Comparison of ENCODE assay signal across 24 cellular contexts in genomic region chr6:20447581-20448132, GRCh38. TPM values are rescaled to one million over a fixed set of nuclear protein-coding genes. Genes with fewer than 3 reads are reported as not detected.
DNase-seq lines count a peak whose midpoint lies in the region; ATAC-seq, FAIRE-seq and TF ChIP-seq lines count a peak whose summit lies in the region.
"Had no signal": no experiment of that assay in that cellular context is flagged by ENCODE, and none has a peak within 500 bp of the region (broad histone marks: within the 10 kb centered on the region; RNA-seq: fewer than 3 reads in every experiment).

No MANE protein-coding gene starts in this region.

- no peak overlapping the region for H3K4me3 Mint-ChIP-seq in activated naive CD4-positive, alpha-beta T cell treated with anti-CD3 and anti-CD28 coated beads, Interleukin-2, amount 10 ng/mL, durations not matched to agents 7 days and 5 days
- H3K4me3 Mint-ChIP-seq in dendritic cell treated with granulocyte-macrophage colony-stimulating factor and Interleukin-4, amounts not matched to agents 40 ng/mL and 50 ng/mL, for 4 days: no peak overlapping the region
- no peak overlapping the region for H3K4me3 Mint-ChIP-seq in activated T-cell treated with anti-CD3 and anti-CD28 coated beads, Interleukin-2, amount 50 U/mL, for 4 hours
- H3K4me3 Mint-ChIP-seq: activated CD4-positive, alpha-beta T cell treated with anti-CD3 and anti-CD28 coated beads, Interleukin-2, amount 10 ng/mL, durations not matched to agents 24 days and 14 days; activated CD8-positive, alpha-beta memory T cell treated with anti-CD3 and anti-CD28 coated beads, Interleukin-2, amount 10 ng/mL, durations not matched to agents 7 days and 5 days; activated naive CD4-positive, alpha-beta T cell treated with anti-CD3 and anti-CD28 coated beads, Interleukin-2, amount 50 U/mL, for 24 hours; central memory CD8-positive, alpha-beta T cell had no signal

- H3K9me3 ChIP-seq in HepG2 (ENCODE audit: low read length) (no peaks in the 10 kb centered on the region), thyroid gland (no peaks in the 10 kb centered on the region), MM.1S (replicated peaks; ENCODE audit: insufficient read depth, low read length) (no peaks in the 10 kb centered on the region)
- H3K9me3 ChIP-seq: gastroesophageal sphincter, lower lobe of right lung, MG63 had no signal

- 69% methylated on average over 4 of the region's 4 CpGs for WGBS in HepG2 (ENCODE audit: low lambda C conversion rate)
- WGBS in thyroid gland, 2 donors: 48 to 55% methylated on average over 4 of the region's 4 CpGs

- H3K27me3 ChIP-seq in HepG2 (ENCODE audit: control insufficient read depth in 1 of 2, insufficient read depth in 2 of 2, low read length in 2 of 2) (no peaks in the 10 kb centered on the region), thyroid gland (no peaks in the 10 kb centered on the region), MM.1S (replicated peaks; ENCODE audit: insufficient read depth, low read length) (no peaks in the 10 kb centered on the region)
- H3K27me3 ChIP-seq: gastroesophageal sphincter, MG63 had no signal

- TF ChIP-seq CTCF in HepG2 (CRISPR knock-in tag; IDR thresholded peaks at IDR 0.05) (no peak), thyroid gland (IDR thresholded peaks at IDR 0.05) (no peak), MM.1S (IDR thresholded peaks at IDR 0.05; ENCODE audit: low read length) (no peak)

- peaks cover 65% of the 10 kb centered on the region for H3K79me2 ChIP-seq in HepG2 (ENCODE audit: insufficient read depth, low read length)
- H3K79me2 ChIP-seq in MM.1S (ENCODE audit: low read length): peaks cover 98% of the 10 kb centered on the region

- H3K4me2 ChIP-seq in HepG2 (ENCODE audit: low read depth, low read length) (no peak overlapping the region), MM.1S (ENCODE audit: low read depth, low read length) (no peak overlapping the region)

- TF ChIP-seq POLR2A in HepG2 (IDR thresholded peaks at IDR 0.05; ENCODE audit: insufficient read depth in 1 of 2, low read depth in 2 of 2, low read length in 2 of 2) (no peak), thyroid gland (IDR thresholded peaks at IDR 0.05) (no peak)

- H3K9me2 ChIP-seq in MM.1S (replicated peaks; ENCODE audit: insufficient read depth, low read length): no peaks in the 10 kb centered on the region

- no TSS peak for BruUV-seq in HepG2 (replicated peaks; lab: Mats Ljungman, UMichigan)

- peaks cover 48% of the 10 kb centered on the region for H3K36me3 Mint-ChIP-seq in activated naive CD4-positive, alpha-beta T cell treated with anti-CD3 and anti-CD28 coated beads, Interleukin-2, amount 10 ng/mL, durations not matched to agents 7 days and 5 days
- peaks cover 25% of the 10 kb centered on the region for H3K36me3 Mint-ChIP-seq in dendritic cell treated with granulocyte-macrophage colony-stimulating factor and Interleukin-4, amounts not matched to agents 40 ng/mL and 50 ng/mL, for 4 days (ENCODE audit: low read depth)
- peaks cover 17% of the 10 kb centered on the region for H3K36me3 Mint-ChIP-seq in activated T-cell treated with anti-CD3 and anti-CD28 coated beads, Interleukin-2, amount 50 U/mL, for 4 hours (ENCODE audit: insufficient read depth)

- POLR2A ChIA-PET in HepG2 (lab: Yijun Ruan, JAX): no interaction called here

- H4K20me1 ChIP-seq in HepG2 (ENCODE audit: insufficient read depth, low read length) (peaks cover 5% of the 10 kb centered on the region; the same call in 1 of the 2 replicates), MM.1S (ENCODE audit: insufficient read depth, low read length) (peaks cover 5% of the 10 kb centered on the region)

- peaks cover 20% of the 10 kb centered on the region for H3K4me1 Mint-ChIP-seq in activated naive CD4-positive, alpha-beta T cell treated with anti-CD3 and anti-CD28 coated beads, Interleukin-2, amount 10 ng/mL, durations not matched to agents 7 days and 5 days
- peaks cover 74% of the 10 kb centered on the region for H3K4me1 Mint-ChIP-seq in dendritic cell treated with granulocyte-macrophage colony-stimulating factor and Interleukin-4, amounts not matched to agents 40 ng/mL and 50 ng/mL, for 4 days (ENCODE audit: low read depth)
- peaks cover 37% of the 10 kb centered on the region for H3K4me1 Mint-ChIP-seq in activated T-cell treated with anti-CD3 and anti-CD28 coated beads, Interleukin-2, amount 50 U/mL, for 4 hours (ENCODE audit: low read depth)

- no peaks in the 10 kb centered on the region for H3F3A ChIP-seq in MM.1S (ENCODE audit: insufficient read depth, low read length)

- no peak overlapping the region for H2AFZ ChIP-seq in HepG2 (ENCODE audit: low read length)
- H2AFZ ChIP-seq in MM.1S (ENCODE audit: low read length): no peak overlapping the region

- H3K36me3 ChIP-seq in HepG2 (replicated peaks in 1 of 2; ENCODE audit: control insufficient read depth in 1 of 2, insufficient read depth in 2 of 2, low read length in 2 of 2) (peaks cover 2 to 14% of the 10 kb centered on the region in 2 experiments; a peak in 3 of 5 replicates), thyroid gland (no peaks in the 10 kb centered on the region), MM.1S (replicated peaks; ENCODE audit: insufficient read depth, low read length) (no peaks in the 10 kb centered on the region)
- H3K36me3 ChIP-seq: gastroesophageal sphincter, lower lobe of right lung had no signal

- TF ChIP-seq RAD21 in HepG2 (CRISPR knock-in tag; IDR thresholded peaks at IDR 0.05): no peak

- no peak overlapping the region for H3K9ac ChIP-seq in HepG2 (ENCODE audit: insufficient read depth, low read depth, low read length)
- H3K9ac ChIP-seq in MM.1S (ENCODE audit: low read length): no peak overlapping the region

- H3K27ac ChIP-seq in HepG2 (ENCODE audit: extremely low read length, insufficient read depth, low read length) (no peak overlapping the region), thyroid gland (peak overlapping the region in 2 of 3 donors; percentile 28 to 48), MM.1S (ENCODE audit: low read length) (no peak overlapping the region)
- H3K27ac ChIP-seq: epithelial cell of prostate, gastroesophageal sphincter, lower lobe of right lung had no signal

- in situ Hi-C loops in HepG2 (cut with HindIII; ENCODE audit: extremely low pct_ligation_motif_present, low pct_unique_long_range_greater_than_20kb): no loop called here

- intact Hi-C loops in dendritic cell treated with granulocyte-macrophage colony-stimulating factor and Interleukin-4, amounts not matched to agents 40 ng/mL and 50 ng/mL, for 4 days (cut with micrococcal nuclease): no loop called here
- intact Hi-C loops in HepG2 (cut with micrococcal nuclease; ENCODE audit: unreplicated experiment): loop anchor here (5.0 kb wide), 1 partner anchor 45 kb away; the partner anchor contains the start of gene E2F3
- intact Hi-C loops in thyroid gland (cut with DNase I): no loop called here

- no peaks in the 10 kb centered on the region for H3K9me3 Mint-ChIP-seq in activated naive CD4-positive, alpha-beta T cell treated with anti-CD3 and anti-CD28 coated beads, Interleukin-2, amount 10 ng/mL, durations not matched to agents 7 days and 5 days
- H3K9me3 Mint-ChIP-seq in dendritic cell treated with granulocyte-macrophage colony-stimulating factor and Interleukin-4, amounts not matched to agents 40 ng/mL and 50 ng/mL, for 4 days: no peaks in the 10 kb centered on the region
- no peaks in the 10 kb centered on the region for H3K9me3 Mint-ChIP-seq in activated T-cell treated with anti-CD3 and anti-CD28 coated beads, Interleukin-2, amount 50 U/mL, for 4 hours
- H3K9me3 Mint-ChIP-seq: activated CD4-positive, alpha-beta T cell treated with anti-CD3 and anti-CD28 coated beads, Interleukin-2, amount 10 ng/mL, durations not matched to agents 24 days and 14 days; activated naive CD4-positive, alpha-beta T cell treated with anti-CD3 and anti-CD28 coated beads, Interleukin-2, amount 50 U/mL, for 24 hours; central memory CD8-positive, alpha-beta T cell had no signal

- no peak for DNase-seq in activated naive CD4-positive, alpha-beta T cell treated with anti-CD3 and anti-CD28 coated beads, Interleukin-2, amount 10 ng/mL, durations not matched to agents 7 days and 5 days
- no peak for DNase-seq in activated naive CD4-positive, alpha-beta T cell treated with Interleukin-2 at 50 U/mL for 16 hours
- DNase-seq in HepG2 (ENCODE audit: low spot score): no peak
- DNase-seq in thyroid gland: no peak
- no peak for DNase-seq in activated T-cell treated with anti-CD3 and anti-CD28 coated beads, Interleukin-2, amount 50 U/mL, for 4 hours
- DNase-seq in MM.1S: no peak
- no peak for DNase-seq in inferior parietal cortex (ENCODE audit: extremely low spot score)
- DNase-seq: activated CD4-positive, alpha-beta T cell treated with anti-CD3 and anti-CD28 coated beads, Interleukin-2, amount 10 ng/mL, durations not matched to agents 24 days and 14 days; activated CD8-positive, alpha-beta memory T cell treated with anti-CD3 and anti-CD28 coated beads, Interleukin-2, amount 10 ng/mL, durations not matched to agents 7 days and 5 days; anterior cingulate cortex; DMS53; GF-D8; lower lobe of right lung; MG63; NCI-H1417; NCI-H2107; NCI-H446; NCI-H82 had no signal

- H3K4me1 ChIP-seq in HepG2 (ENCODE audit: insufficient read depth, low read length): peaks cover 23% of the 10 kb centered on the region
- H3K4me1 ChIP-seq in thyroid gland: peaks cover 18 to 28% of the 10 kb centered on the region in 2 donors
- H3K4me1 ChIP-seq in MM.1S (ENCODE audit: low read length): no peaks in the 10 kb centered on the region
- H3K4me1 ChIP-seq: lower lobe of right lung had no signal

- H3K4me3 ChIP-seq in HepG2 (replicated peaks in 1 of 3; ENCODE audit: insufficient read depth in 1 of 3, low read depth in 2 of 3, low read length in 3 of 3) (no peak overlapping the region), thyroid gland (replicated peaks in 1 of 3) (no peak overlapping the region), MM.1S (ENCODE audit: low read length) (no peak overlapping the region)
- H3K4me3 ChIP-seq: gastroesophageal sphincter, lower lobe of right lung, MG63 had no signal

- no peak for ATAC-seq in HepG2
- ATAC-seq in activated T-cell treated with anti-CD3 and anti-CD28 coated beads, Interleukin-2, amount 50 U/mL, for 4 hours: no peak
- ATAC-seq: activated CD8-positive, alpha-beta memory T cell treated with anti-CD3 and anti-CD28 coated beads, Interleukin-2, amount 10 ng/mL, durations not matched to agents 7 days and 5 days; gastroesophageal sphincter; lower lobe of right lung had no signal

- no peaks in the 10 kb centered on the region for H3K27me3 Mint-ChIP-seq in activated naive CD4-positive, alpha-beta T cell treated with anti-CD3 and anti-CD28 coated beads, Interleukin-2, amount 10 ng/mL, durations not matched to agents 7 days and 5 days
- no peaks in the 10 kb centered on the region for H3K27me3 Mint-ChIP-seq in dendritic cell treated with granulocyte-macrophage colony-stimulating factor and Interleukin-4, amounts not matched to agents 40 ng/mL and 50 ng/mL, for 4 days
- H3K27me3 Mint-ChIP-seq in activated T-cell treated with anti-CD3 and anti-CD28 coated beads, Interleukin-2, amount 50 U/mL, for 4 hours (ENCODE audit: low read depth): no peaks in the 10 kb centered on the region
- H3K27me3 Mint-ChIP-seq: activated CD4-positive, alpha-beta T cell treated with anti-CD3 and anti-CD28 coated beads, Interleukin-2, amount 10 ng/mL, durations not matched to agents 24 days and 14 days; activated CD8-positive, alpha-beta memory T cell treated with anti-CD3 and anti-CD28 coated beads, Interleukin-2, amount 10 ng/mL, durations not matched to agents 7 days and 5 days; activated naive CD4-positive, alpha-beta T cell treated with anti-CD3 and anti-CD28 coated beads, Interleukin-2, amount 50 U/mL, for 24 hours; central memory CD8-positive, alpha-beta T cell had no signal

- CTCF ChIA-PET in activated naive CD4-positive, alpha-beta T cell treated with anti-CD3 and anti-CD28 coated beads, Interleukin-2, amount 10 ng/mL, durations not matched to agents 7 days and 5 days (lab: Charles Lee): no interaction called here
- CTCF ChIA-PET in HepG2 (lab: Yijun Ruan, JAX; ENCODE audit: low intra/inter-chr PET ratio, low total read pairs): no interaction called here

- no peak for FAIRE-seq in HepG2 (lab: Jason Lieb, UNC)
- FAIRE-seq: GM18507 had no signal

- peak overlapping the region; percentile 19 for H3K27ac Mint-ChIP-seq in activated naive CD4-positive, alpha-beta T cell treated with anti-CD3 and anti-CD28 coated beads, Interleukin-2, amount 10 ng/mL, durations not matched to agents 7 days and 5 days
- peak overlapping the region; percentile 0 for H3K27ac Mint-ChIP-seq in dendritic cell treated with granulocyte-macrophage colony-stimulating factor and Interleukin-4, amounts not matched to agents 40 ng/mL and 50 ng/mL, for 4 days
- H3K27ac Mint-ChIP-seq: activated CD8-positive, alpha-beta memory T cell treated with anti-CD3 and anti-CD28 coated beads, Interleukin-2, amount 10 ng/mL, durations not matched to agents 7 days and 5 days; activated naive CD4-positive, alpha-beta T cell treated with anti-CD3 and anti-CD28 coated beads, Interleukin-2, amount 50 U/mL, for 24 hours had no signal

- TF ChIP-seq EP300 in HepG2 (IDR thresholded peaks at IDR 0.05; ENCODE audit: low read depth in 2 of 2, low read length in 2 of 2) (no peak), HepG2 (CRISPR knock-in tag; IDR thresholded peaks at IDR 0.05; ENCODE audit: borderline replicate concordance) (no peak)

RNA-seq across cellular contexts. Expression of gene E2F3, which starts 46.0 kb away (rescaled TPM):
- total RNA-seq in HepG2 (2016; rRNA removed; fragmentation: Illumina TruSeq; extraction: Trizol) (12.7 and 14.2 TPM in 2 replicates), thyroid gland (10 to 100 TPM in 3 of 4 donors, 1 to 10 TPM in 1; 9.4 to 18.0 (median 12.4) TPM)
- 3.9 and 4.1 TPM in 2 replicates for total RNA-seq in HepG2 (2016; cell fraction: cytosol; rRNA removed; fragmentation: Illumina TruSeq; extraction: Trizol; ENCODE audit: low read depth)
- total RNA-seq in HepG2 (2016; cell fraction: insoluble cytoplasmic fraction; rRNA removed; fragmentation: Illumina TruSeq; extraction: Trizol): 12.3 and 12.7 TPM in 2 replicates
- total RNA-seq in HepG2 (2016; cell fraction: membrane; rRNA removed; fragmentation: Illumina TruSeq; extraction: Trizol): 7.4 and 7.6 TPM in 2 replicates
- total RNA-seq in HepG2 (2016; cell fraction: nucleus; rRNA removed; fragmentation: Illumina TruSeq; extraction: Trizol): 18.9 and 19.8 TPM in 2 replicates
- 6.9 and 8.5 TPM in 2 replicates for polyA plus RNA-seq in HepG2 (2011; rRNA removed)
- 3.5 and 4.6 TPM in 2 replicates for polyA plus RNA-seq in HepG2 (2011; cell fraction: cytosol; rRNA removed)
- 11.4 and 11.9 TPM in 2 replicates for polyA plus RNA-seq in HepG2 (2011; cell fraction: nucleus; rRNA removed)
- polyA plus RNA-seq in HepG2 (2012): 6.5 TPM in 2 replicates
- 0.54 and 0.65 TPM in 2 replicates for polyA plus RNA-seq in HepG2 (2016; cell fraction: cytosol; fragmentation: Illumina TruSeq; extraction: Trizol; ENCODE audit: low read depth)
- 14.7 and 15.7 TPM in 2 replicates for polyA plus RNA-seq in HepG2 (2016; cell fraction: insoluble cytoplasmic fraction; fragmentation: Illumina TruSeq; extraction: Trizol; ENCODE audit: low read depth)
- polyA plus RNA-seq in HepG2 (2016; cell fraction: membrane; fragmentation: Illumina TruSeq; extraction: Trizol; ENCODE audit: low read depth): 3.0 and 3.5 TPM in 2 replicates
- 42.2 and 42.9 TPM in 2 replicates for polyA plus RNA-seq in HepG2 (2016; cell fraction: nucleus; fragmentation: Illumina TruSeq; extraction: Trizol; ENCODE audit: insufficient read depth, low read depth)
- 5.7 and 12.9 TPM in 2 replicates for polyA minus RNA-seq in HepG2 (2011; rRNA and poly(A)+ RNA removed; ENCODE audit: low replicate concordance)
- polyA minus RNA-seq in HepG2 (2011; cell fraction: cytosol; rRNA and poly(A)+ RNA removed): 6.1 and 6.4 TPM in 2 replicates
- 10.7 TPM in 2 replicates for polyA minus RNA-seq in HepG2 (2011; cell fraction: nucleus; rRNA and poly(A)+ RNA removed)
- total RNA-seq in activated T-cell treated with anti-CD3 and anti-CD28 coated beads, Interleukin-2, amount 50 U/mL, for 4 hours: 10 to 100 TPM; 19.2 to 24.2 (median 20.2) TPM

Comparison
In these comparisons a context has a peak if more than half of its experiments do, and no peak if none do; other contexts are left out.
1. H3K27ac ChIP-seq: peak in thyroid gland (2 of 3); none in HepG2 (single experiment) and MM.1S (single experiment).